ENCODE assay signal across 8 cellular contexts in the genomic region with DNA sequence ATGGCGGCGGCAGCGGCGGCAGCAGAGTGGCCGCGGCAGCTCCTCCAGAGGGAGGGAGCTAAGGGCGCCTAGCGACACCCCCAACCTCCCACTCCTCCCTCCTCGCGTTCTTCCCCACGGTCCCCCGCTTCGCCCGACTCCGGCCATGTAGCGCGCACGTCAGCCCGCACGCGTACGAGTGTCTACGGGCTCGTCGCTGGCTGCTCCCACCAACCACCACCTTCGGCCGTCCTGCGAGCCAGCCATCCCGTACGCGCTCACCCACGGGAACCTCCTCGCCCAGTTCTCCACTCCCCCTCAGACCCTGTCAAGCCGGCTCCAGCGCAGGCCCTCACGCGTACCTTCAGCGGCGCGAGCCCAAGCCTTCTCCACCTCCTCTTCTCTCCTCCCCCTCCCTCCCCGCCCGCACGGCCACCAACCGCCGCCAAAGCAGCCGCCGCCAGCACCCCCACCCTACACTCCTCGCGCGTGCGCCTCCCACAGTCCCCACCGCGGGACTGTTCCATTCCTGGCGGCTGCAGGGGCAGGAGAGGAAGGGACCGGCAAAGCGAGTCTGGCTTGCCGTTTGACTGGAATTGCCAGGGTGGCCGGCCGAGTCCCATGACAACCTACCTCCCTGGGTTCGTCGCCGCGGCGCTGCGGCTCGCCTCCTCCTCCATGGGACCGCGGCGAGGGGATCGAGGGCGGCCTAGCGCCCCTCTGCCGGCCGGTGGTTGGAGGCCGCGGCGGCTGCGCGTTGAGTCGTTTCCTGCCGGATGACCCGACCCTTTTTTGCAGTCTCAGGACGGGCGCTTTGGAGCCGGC. TPM values are rescaled to one million over a fixed set of nuclear protein-coding genes. Genes with fewer than 3 reads are reported as not detected.
DNase-seq lines count a peak whose midpoint lies in the region; ATAC-seq and TF ChIP-seq lines count a peak whose summit lies in the region.

Gene DAP3, plus strand, starts transcription at position 774 of the 804 bp plus-strand sequence. CDS start 20,689 bp downstream, outside the sequence.
A gene with protein sequence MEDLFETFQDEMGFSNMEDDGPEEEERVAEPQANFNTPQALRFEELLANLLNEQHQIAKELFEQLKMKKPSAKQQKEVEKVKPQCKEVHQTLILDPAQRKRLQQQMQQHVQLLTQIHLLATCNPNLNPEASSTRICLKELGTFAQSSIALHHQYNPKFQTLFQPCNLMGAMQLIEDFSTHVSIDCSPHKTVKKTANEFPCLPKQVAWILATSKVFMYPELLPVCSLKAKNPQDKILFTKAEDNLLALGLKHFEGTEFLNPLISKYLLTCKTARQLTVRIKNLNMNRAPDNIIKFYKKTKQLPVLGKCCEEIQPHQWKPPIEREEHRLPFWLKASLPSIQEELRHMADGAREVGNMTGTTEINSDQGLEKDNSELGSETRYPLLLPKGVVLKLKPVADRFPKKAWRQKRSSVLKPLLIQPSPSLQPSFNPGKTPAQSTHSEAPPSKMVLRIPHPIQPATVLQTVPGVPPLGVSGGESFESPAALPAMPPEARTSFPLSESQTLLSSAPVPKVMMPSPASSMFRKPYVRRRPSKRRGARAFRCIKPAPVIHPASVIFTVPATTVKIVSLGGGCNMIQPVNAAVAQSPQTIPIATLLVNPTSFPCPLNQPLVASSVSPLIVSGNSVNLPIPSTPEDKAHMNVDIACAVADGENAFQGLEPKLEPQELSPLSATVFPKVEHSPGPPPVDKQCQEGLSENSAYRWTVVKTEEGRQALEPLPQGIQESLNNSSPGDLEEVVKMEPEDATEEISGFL (minus strand): TSS at position 457 of the 804 bp plus-strand sequence. CDS start 8,338 bp downstream, outside the sequence.

- TF ChIP-seq CTCF in GM12865 (IDR thresholded peaks at IDR 0.05; ENCODE audit: insufficient read depth, low read depth, low read length, missing control alignments) (no peak), ovary (IDR thresholded peaks at IDR 0.05) (peak in 2 of 3 donors; percentile 59 to 75), thoracic aorta (IDR thresholded peaks at IDR 0.05) (peak; percentile 35)

- TF ChIP-seq EP300 in ovary (IDR thresholded peaks at IDR 0.05): no peak

- H3K27ac Mint-ChIP-seq in activated naive CD8-positive, alpha-beta T cell treated with anti-CD3 and anti-CD28 coated beads, Interleukin-2, amount 10 ng/mL, durations not matched to agents 7 days and 5 days: peak within 1 kb of the TSS; percentile 98

- WGBS in ovary, 3 donors: 0 to 1% (median 0%) methylated on average over 77 to 85 of the region's 85 CpGs

- H3K4me3 Mint-ChIP-seq in activated naive CD8-positive, alpha-beta T cell treated with anti-CD3 and anti-CD28 coated beads, Interleukin-2, amount 10 ng/mL, durations not matched to agents 7 days and 5 days: peak within 1 kb of the TSS; percentile 98

- POLR2A ChIA-PET in activated naive CD8-positive, alpha-beta T cell treated with anti-CD3 and anti-CD28 coated beads, Interleukin-2, amount 10 ng/mL, durations not matched to agents 7 days and 5 days (lab: Charles Lee): interaction anchor here (0.6 to 1.0 kb wide), 2 partner anchors 51 to 903 kb away, joined by 4 to 5 read pairs; no protein-coding TSS in a partner anchor

- H3K27me3 Mint-ChIP-seq in activated naive CD8-positive, alpha-beta T cell treated with anti-CD3 and anti-CD28 coated beads, Interleukin-2, amount 10 ng/mL, durations not matched to agents 7 days and 5 days: no peaks in the 10 kb centered on the region

- H3K27me3 ChIP-seq in ovary (no peaks in the 10 kb centered on the region), thoracic aorta (replicated peaks; ENCODE audit: insufficient read depth) (no peaks in the 10 kb centered on the region)

- H3K9me3 Mint-ChIP-seq in activated naive CD8-positive, alpha-beta T cell treated with anti-CD3 and anti-CD28 coated beads, Interleukin-2, amount 10 ng/mL, durations not matched to agents 7 days and 5 days: no peaks in the 10 kb centered on the region

- peak; percentile 86 for ATAC-seq in HG02759 (IDR thresholded peaks at IDR 0.05; ENCODE audit: unreplicated experiment)
- ATAC-seq in activated naive CD8-positive, alpha-beta T cell treated with anti-CD3 and anti-CD28 coated beads, Interleukin-2, amount 10 ng/mL, durations not matched to agents 7 days and 5 days (ENCODE audit: low read depth): peak; percentile 83
- peak; percentile 88 for ATAC-seq in thoracic aorta (ENCODE audit: insufficient number of reproducible peaks, low FRiP score, low read depth)

- H3K4me3 ChIP-seq in GM12865 (ENCODE audit: low read depth, low read length): peak within 1 kb of the TSS; percentile 87
- H3K4me3 ChIP-seq in ovary: peak within 1 kb of the TSS; percentile 76
- H3K4me3 ChIP-seq in thoracic aorta: peak within 1 kb of the TSS; percentile 92

- H3K36me3 ChIP-seq in ovary (no peaks in the 10 kb centered on the region), thoracic aorta (no peaks in the 10 kb centered on the region)

- H3K9me3 ChIP-seq in ovary: no peaks in the 10 kb centered on the region
- H3K9me3 ChIP-seq in thoracic aorta: no peaks in the 10 kb centered on the region

- H3K4me1 ChIP-seq in ovary (ENCODE audit: insufficient read depth) (peaks cover 8% of the 10 kb centered on the region), thoracic aorta (ENCODE audit: control insufficient read depth in 1 of 2, low read depth in 2 of 2) (peaks cover 24 to 46% of the 10 kb centered on the region in 2 donors)

- H3K27ac ChIP-seq in ovary: peak within 1 kb of the TSS; percentile 89 to 94
- H3K27ac ChIP-seq in thoracic aorta: peak within 1 kb of the TSS; percentile 97 to 99

- intact Hi-C loops in head of caudate nucleus (cut with DNase I) (no loop called here), ovary (cut with DNase I) (no loop called here)

- peaks cover 44% of the 10 kb centered on the region for H3K4me1 Mint-ChIP-seq in activated naive CD8-positive, alpha-beta T cell treated with anti-CD3 and anti-CD28 coated beads, Interleukin-2, amount 10 ng/mL, durations not matched to agents 7 days and 5 days

- peak; percentile 94 for DNase-seq in GM12865 (ENCODE audit: low read depth)
- DNase-seq in NCI-H1417 (lab: John Stamatoyannopoulos, UW): peak; percentile 95 to 96 (median 96)
- DNase-seq in SW 1271 (lab: John Stamatoyannopoulos, UW): peak; percentile 54 to 69
- DNase-seq in activated naive CD8-positive, alpha-beta T cell treated with anti-CD3 and anti-CD28 coated beads, Interleukin-2, amount 10 ng/mL, durations not matched to agents 7 days and 5 days: peak; percentile 96
- peak; percentile 72 to 96 (median 93) for DNase-seq in head of caudate nucleus
- DNase-seq in ovary: peak; percentile 91 to 93 (median 91)
- DNase-seq in thoracic aorta (ENCODE audit: low spot score): peak; percentile 71

- TF ChIP-seq POLR2A in ovary (IDR thresholded peaks at IDR 0.05): peak; percentile 75

- H3K36me3 Mint-ChIP-seq in activated naive CD8-positive, alpha-beta T cell treated with anti-CD3 and anti-CD28 coated beads, Interleukin-2, amount 10 ng/mL, durations not matched to agents 7 days and 5 days: peaks cover 33% of the 10 kb centered on the region

RNA-seq across cellular contexts. Expression of gene DAP3, which starts in this region (rescaled TPM):
- total RNA-seq in activated naive CD8-positive, alpha-beta T cell treated with anti-CD3 and anti-CD28 coated beads, Interleukin-2, amount 10 ng/mL, durations not matched to agents 7 days and 5 days: 100 to 1,000 TPM; 119 to 128 TPM
- total RNA-seq in ovary (100 to 1,000 TPM in 1 of 7 donors, 10 to 100 TPM in 6; 56.9 to 140 (median 61.4) TPM), thoracic aorta (100 to 1,000 TPM in 1 of 2 donors, 10 to 100 TPM in 1; 56.5 to 113 TPM)
- 100 to 1,000 TPM in 1 of 2 donors, 10 to 100 TPM in 1; 43.7 to 128 TPM for polyA plus RNA-seq in ovary

RNA-seq across cellular contexts. Expression of the second gene that starts in this region (rescaled TPM):
- 10 to 100 TPM; 82.1 to 93.4 TPM for total RNA-seq in activated naive CD8-positive, alpha-beta T cell treated with anti-CD3 and anti-CD28 coated beads, Interleukin-2, amount 10 ng/mL, durations not matched to agents 7 days and 5 days
- total RNA-seq in ovary (100 to 1,000 TPM in 5 of 7 donors, 10 to 100 TPM in 2; 86.3 to 156 (median 106) TPM), thoracic aorta (100 to 1,000 TPM; 156 to 197 TPM)
- polyA plus RNA-seq in ovary: 100 to 1,000 TPM in 1 of 2 donors, 10 to 100 TPM in 1; 43.4 to 101 TPM

Comparison
In these comparisons a context has a peak if more than half of its experiments do, and no peak if none do; other contexts are left out.
1. Peak in every context shown above with its lines: DNase-seq, ATAC-seq, H3K4me3 ChIP-seq and H3K27ac ChIP-seq.